In genomic region chr4:61605971-61606370, GRCh38 we compare ENCODE assay signal across 29 cellular contexts.
"Had no signal": no experiment of that assay in that cellular context is flagged by ENCODE, and none has a peak within 500 bp of the region (broad histone marks: within the 10 kb centered on the region; RNA-seq: fewer than 3 reads in every experiment).

No MANE protein-coding gene starts in this region.

- H3K36me3 ChIP-seq: adrenal gland, SJSA1, WERI-Rb-1 had no signal

- DNase-seq: activated CD4-positive, alpha-beta memory T cell treated with anti-CD3 and anti-CD28 coated beads, Interleukin-2, amount 10 ng/mL, durations not matched to agents 7 days and 5 days; activated CD4-positive, alpha-beta T cell treated with anti-CD3 and anti-CD28 coated beads for 36 hours; activated CD4-positive, alpha-beta T cell treated with anti-CD3 and anti-CD28 coated beads, Interleukin-2, amount 50 U/mL, for 1 hour; activated gamma-delta T cell; activated naive CD4-positive, alpha-beta T cell treated with anti-CD3 and anti-CD28 coated beads, Interleukin-2, amount 10 ng/mL, durations not matched to agents 7 days and 5 days; activated naive CD8-positive, alpha-beta T cell treated with anti-CD3 and anti-CD28 coated beads, Interleukin-2, amount 10 ng/mL, durations not matched to agents 7 days and 5 days; activated T-cell treated with anti-CD3 and anti-CD28 coated beads for 4 hours; activated T-cell treated with anti-CD3 and anti-CD28 coated beads, Interleukin-2, amount 50 U/mL, for 48 hours; adrenal gland; anterior cingulate cortex; cerebellar nuclear complex; KG1; NCI-H1092; NCI-H1417 treated with DMSO at 0.1 percent for 48 hours; NCI-H1694; NCI-H2029; NCI-H510A treated with DMSO at 0.1 percent for 48 hours; NCI-H69; NK-92 treated with Interleukin-12 subunit alpha and Interleukin-12 subunit beta, amount 100 ng/mL, for 24 hours; RPMI8226; T-helper 9 cell; WERI-Rb-1 had no signal

- H3K27me3 ChIP-seq: adrenal gland, SJSA1 had no signal

- H3K36me3 Mint-ChIP-seq: activated naive CD4-positive, alpha-beta T cell treated with anti-CD3 and anti-CD28 coated beads, Interleukin-2, amount 10 ng/mL, durations not matched to agents 7 days and 5 days; activated naive CD8-positive, alpha-beta T cell treated with anti-CD3 and anti-CD28 coated beads, Interleukin-2, amount 10 ng/mL, durations not matched to agents 7 days and 5 days; IgD-negative memory B cell had no signal

- H3K27ac ChIP-seq: adrenal gland, SJSA1, WERI-Rb-1 had no signal

- H3K9me3 ChIP-seq: adrenal gland, SJSA1 had no signal

- H3K4me3 Mint-ChIP-seq: activated CD4-positive, alpha-beta memory T cell treated with anti-CD3 and anti-CD28 coated beads, Interleukin-2, amount 10 ng/mL, durations not matched to agents 7 days and 5 days; activated CD4-positive, alpha-beta T cell treated with anti-CD3 and anti-CD28 coated beads for 36 hours; activated naive CD4-positive, alpha-beta T cell treated with anti-CD3 and anti-CD28 coated beads, Interleukin-2, amount 10 ng/mL, durations not matched to agents 7 days and 5 days; activated naive CD8-positive, alpha-beta T cell treated with anti-CD3 and anti-CD28 coated beads, Interleukin-2, amount 10 ng/mL, durations not matched to agents 7 days and 5 days; activated T-helper 17 cell treated with anti-CD3 and anti-CD28 coated beads, Interleukin-2, amount 50 U/mL, for 72 hours; IgD-negative memory B cell; T-helper 1 cell treated with Interleukin-12 subunit alpha and Interleukin-12 subunit beta and Interleukin-4 antibody, amounts not matched to agents 30 μg/mL and 1 μg/mL, for 36 hours had no signal

- H3K27me3 Mint-ChIP-seq: activated CD4-positive, alpha-beta memory T cell treated with anti-CD3 and anti-CD28 coated beads, Interleukin-2, amount 10 ng/mL, durations not matched to agents 7 days and 5 days; activated CD4-positive, alpha-beta T cell treated with anti-CD3 and anti-CD28 coated beads for 36 hours; activated naive CD4-positive, alpha-beta T cell treated with anti-CD3 and anti-CD28 coated beads, Interleukin-2, amount 10 ng/mL, durations not matched to agents 7 days and 5 days; activated naive CD8-positive, alpha-beta T cell treated with anti-CD3 and anti-CD28 coated beads, Interleukin-2, amount 10 ng/mL, durations not matched to agents 7 days and 5 days; activated T-helper 17 cell treated with anti-CD3 and anti-CD28 coated beads, Interleukin-2, amount 50 U/mL, for 72 hours; IgD-negative memory B cell had no signal

- H3K4me3 ChIP-seq: adrenal gland, SJSA1 had no signal

- H3K27ac Mint-ChIP-seq: activated CD4-positive, alpha-beta memory T cell treated with anti-CD3 and anti-CD28 coated beads, Interleukin-2, amount 10 ng/mL, durations not matched to agents 7 days and 5 days; activated CD4-positive, alpha-beta T cell treated with anti-CD3 and anti-CD28 coated beads for 36 hours; activated naive CD4-positive, alpha-beta T cell treated with anti-CD3 and anti-CD28 coated beads, Interleukin-2, amount 10 ng/mL, durations not matched to agents 7 days and 5 days; activated naive CD8-positive, alpha-beta T cell treated with anti-CD3 and anti-CD28 coated beads, Interleukin-2, amount 10 ng/mL, durations not matched to agents 7 days and 5 days; activated T-helper 17 cell treated with anti-CD3 and anti-CD28 coated beads, Interleukin-2, amount 50 U/mL, for 72 hours; IgD-negative memory B cell; T-helper 1 cell treated with Interleukin-12 subunit alpha and Interleukin-12 subunit beta and Interleukin-4 antibody, amounts not matched to agents 30 μg/mL and 1 μg/mL, for 36 hours had no signal

- H3K4me1 Mint-ChIP-seq: activated CD4-positive, alpha-beta memory T cell treated with anti-CD3 and anti-CD28 coated beads, Interleukin-2, amount 10 ng/mL, durations not matched to agents 7 days and 5 days; activated CD4-positive, alpha-beta T cell treated with anti-CD3 and anti-CD28 coated beads for 36 hours; activated naive CD4-positive, alpha-beta T cell treated with anti-CD3 and anti-CD28 coated beads, Interleukin-2, amount 10 ng/mL, durations not matched to agents 7 days and 5 days; activated naive CD8-positive, alpha-beta T cell treated with anti-CD3 and anti-CD28 coated beads, Interleukin-2, amount 10 ng/mL, durations not matched to agents 7 days and 5 days; activated T-helper 17 cell treated with anti-CD3 and anti-CD28 coated beads, Interleukin-2, amount 50 U/mL, for 72 hours; IgD-negative memory B cell had no signal

- ATAC-seq: activated CD4-positive, alpha-beta T cell treated with anti-CD3 and anti-CD28 coated beads for 36 hours; activated T-helper 17 cell treated with anti-CD3 and anti-CD28 coated beads, Interleukin-2, amount 50 U/mL, for 72 hours; Panc1; Right ventricle myocardium inferior; SK-N-SH treated with all-trans-retinoic acid at 6 μM for 48 hours had no signal
